Comparison of ENCODE assay signal across 35 cellular contexts in the genomic region with DNA sequence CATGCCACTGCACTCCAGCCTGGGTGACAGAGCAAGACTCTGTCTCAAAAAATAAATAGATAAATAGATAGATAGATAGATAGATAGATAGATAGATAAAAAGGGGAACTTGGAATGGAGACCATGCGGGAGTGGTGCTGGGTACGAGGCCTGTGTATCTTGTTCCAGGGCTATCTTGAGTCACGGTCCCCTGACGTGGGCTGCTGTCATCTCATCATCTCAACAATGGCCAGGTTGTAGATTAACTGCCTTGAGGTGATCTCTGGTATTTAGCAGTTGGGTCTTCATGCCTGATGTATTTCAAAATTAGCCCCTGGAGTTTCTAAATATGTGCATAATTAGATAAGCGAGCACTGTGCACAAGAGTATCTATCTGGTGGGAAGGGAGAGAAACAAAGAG.
DNase-seq lines count a peak whose midpoint lies in the region; ATAC-seq, FAIRE-seq and TF ChIP-seq lines count a peak whose summit lies in the region.
"Had no signal": no experiment of that assay in that cellular context is flagged by ENCODE, and none has a peak within 500 bp of the region (broad histone marks: within the 10 kb centered on the region; RNA-seq: fewer than 3 reads in every experiment).

No MANE protein-coding gene starts in this region.

- no peaks in the 10 kb centered on the region for H3K4me1 ChIP-seq in K562 (replicated peaks in 1 of 2; ENCODE audit: control insufficient read depth in 2 of 2, insufficient read depth in 2 of 2, low read length in 2 of 2)
- no peaks in the 10 kb centered on the region for H3K4me1 ChIP-seq in trophoblast cell (ENCODE audit: control insufficient read depth in 1 of 2, insufficient read depth in 2 of 2, low read length in 2 of 2)
- H3K4me1 ChIP-seq: A549; BE2C; BLaER1; BLaER1 treated with 17β-estradiol and CSF1 and Interleukin-3, amounts not matched to agents 10 nM and 100 nM; Caco-2 had no signal

- H3K9ac ChIP-seq in K562 (ENCODE audit: insufficient read depth in 1 of 2, low read depth in 2 of 2, low read length in 2 of 2) = no peak overlapping the region
- H3K9ac ChIP-seq in trophoblast cell (ENCODE audit: low read length) = no peak overlapping the region
- H3K9ac ChIP-seq: BLaER1; BLaER1 treated with 17β-estradiol and CSF1 and Interleukin-3, amounts not matched to agents 10 nM and 100 nM had no signal

- H2BK12ac ChIP-seq in trophoblast cell (ENCODE audit: low read length) = no peak overlapping the region

- CTCF ChIA-PET in K562 (lab: Yijun Ruan, JAX; ENCODE audit: low intra/inter-chr PET ratio) = no interaction called here

- H3K4ac ChIP-seq in trophoblast cell (ENCODE audit: low read depth, low read length) = no peak overlapping the region

- H3K27me3 ChIP-seq in K562 (ENCODE audit: control insufficient read depth in 2 of 2, insufficient read depth in 2 of 2, low read length in 2 of 2) (no peaks in the 10 kb centered on the region; a peak in 1 of 5 replicates), trophoblast cell (ENCODE audit: insufficient read depth, low read length) (no peaks in the 10 kb centered on the region)
- H3K27me3 ChIP-seq: BE2C; BLaER1; BLaER1 treated with 17β-estradiol and CSF1 and Interleukin-3, amounts not matched to agents 10 nM and 100 nM had no signal

- no peaks in the 10 kb centered on the region for H3K79me1 ChIP-seq in trophoblast cell (ENCODE audit: low read length)

- H3K4me1 Mint-ChIP-seq in type B pancreatic cell (ENCODE audit: unreplicated experiment) = peaks cover 8% of the 10 kb centered on the region
- H3K4me1 Mint-ChIP-seq: B cell; CD14-positive monocyte; CD4-positive, alpha-beta memory T cell; CD4-positive, CD25-positive, alpha-beta regulatory T cell; CD8-positive, alpha-beta memory T cell had no signal

- no peaks in the 10 kb centered on the region for H3K9me1 ChIP-seq in K562 (ENCODE audit: control insufficient read depth, insufficient read depth, low read length)

- H2AK5ac ChIP-seq in trophoblast cell (ENCODE audit: low read length) = no peak overlapping the region

- intact Hi-C loops in K562 (cut with micrococcal nuclease) = no loop called here

- H2BK120ac ChIP-seq in trophoblast cell (ENCODE audit: insufficient read depth, low read length, poor library complexity) = no peak overlapping the region

- H3K9me3 ChIP-seq in K562 (replicated peaks; ENCODE audit: control insufficient read depth, insufficient read depth, low read depth, low read length) = no peaks in the 10 kb centered on the region
- H3K9me3 ChIP-seq in trophoblast cell (ENCODE audit: insufficient read depth, low read depth, low read length) = no peaks in the 10 kb centered on the region
- H3K9me3 ChIP-seq: A549; BE2C; BLaER1; BLaER1 treated with 17β-estradiol and CSF1 and Interleukin-3, amounts not matched to agents 10 nM and 100 nM; Caco-2 had no signal

- ATAC-seq in K562 = no peak
- ATAC-seq: A549; CD8-positive, alpha-beta T cell had no signal

- no peak overlapping the region for H3K23ac ChIP-seq in trophoblast cell (ENCODE audit: low read length)

- H3K27ac ChIP-seq in K562 (ENCODE audit: extremely low read depth, low read depth, low read length) = no peak overlapping the region
- H3K27ac ChIP-seq in trophoblast cell (ENCODE audit: low read depth, low read length) = no peak overlapping the region
- H3K27ac ChIP-seq: 22Rv1; A549; BLaER1; BLaER1 treated with 17β-estradiol and CSF1 and Interleukin-3, amounts not matched to agents 10 nM and 100 nM; C4-2B had no signal

- H3K27me3 Mint-ChIP-seq in type B pancreatic cell = no peaks in the 10 kb centered on the region

- no peak for TF ChIP-seq EP300 in K562 (IDR thresholded peaks at IDR 0.05; ENCODE audit: low read length)

- H4K8ac ChIP-seq in trophoblast cell (ENCODE audit: low read depth, low read length) = no peak overlapping the region

- no peak overlapping the region for H4K12ac ChIP-seq in trophoblast cell (ENCODE audit: low read depth, low read length)

- in situ Hi-C loops in K562 (cut with MboI) = no loop called here
- in situ Hi-C loops in GM13977 (cut with MboI; ENCODE audit: low pct_unique_long_range_greater_than_20kb, low sequenced_read_pairs, unreplicated experiment) = no loop called here

- no peak for TF ChIP-seq POLR2A in K562 (conservative IDR thresholded peaks at IDR 0.05)

- H3K9me3 Mint-ChIP-seq in type B pancreatic cell = no peaks in the 10 kb centered on the region
- H3K9me3 Mint-ChIP-seq: CD4-positive, alpha-beta T cell; CD4-positive, CD25-positive, alpha-beta regulatory T cell; CD8-positive, alpha-beta memory T cell; CD8-positive, alpha-beta T cell had no signal

- no peak overlapping the region for H3K4me3 Mint-ChIP-seq in type B pancreatic cell
- H3K4me3 Mint-ChIP-seq: B cell; CD14-positive monocyte; CD4-positive, alpha-beta memory T cell; CD4-positive, alpha-beta T cell; CD4-positive, CD25-positive, alpha-beta regulatory T cell; CD8-positive, alpha-beta memory T cell; CD8-positive, alpha-beta T cell had no signal

- H4K20me1 ChIP-seq in K562 (replicated peaks; ENCODE audit: control insufficient read depth, insufficient read depth, low read length) = no peaks in the 10 kb centered on the region
- H4K20me1 ChIP-seq: BLaER1; BLaER1 treated with 17β-estradiol and CSF1 and Interleukin-3, amounts not matched to agents 10 nM and 100 nM had no signal

- no peak overlapping the region for H3K18ac ChIP-seq in trophoblast cell (ENCODE audit: low read length)

- H2AFZ ChIP-seq in K562 (ENCODE audit: low read depth, low read length) = no peak overlapping the region
- no peak overlapping the region for H2AFZ ChIP-seq in trophoblast cell (ENCODE audit: insufficient read depth, low read length, poor library complexity)

- POLR2A ChIA-PET in K562 (lab: Yijun Ruan, JAX) = no interaction called here

- TF ChIP-seq CTCF in K562 (IDR thresholded peaks at IDR 0.05 in 2 of 3, conservative IDR thresholded peaks at IDR 0.05 in 1 of 3; ENCODE audit: insufficient read depth in 2 of 3, low read depth in 1 of 3, low read length in 3 of 3) (no peak), type B pancreatic cell (conservative IDR thresholded peaks at IDR 0.05) (no peak), GM13977 (IDR thresholded peaks at IDR 0.05; ENCODE audit: extremely low read depth, insufficient read depth, missing control alignments) (no peak)

- H3K14ac ChIP-seq in trophoblast cell (ENCODE audit: low read length) = no peak overlapping the region

- no peak overlapping the region for H3K27ac Mint-ChIP-seq in type B pancreatic cell
- H3K27ac Mint-ChIP-seq: B cell; CD14-positive monocyte; CD4-positive, alpha-beta memory T cell; CD4-positive, alpha-beta T cell; CD4-positive, CD25-positive, alpha-beta regulatory T cell; CD8-positive, alpha-beta T cell had no signal

- H3K79me2 ChIP-seq in K562 (ENCODE audit: control insufficient read depth, insufficient read depth, low read length) (no peaks in the 10 kb centered on the region), trophoblast cell (ENCODE audit: control insufficient read depth, insufficient read depth, low read length, poor library complexity) (no peaks in the 10 kb centered on the region)

- H3K4me2 ChIP-seq in K562 (ENCODE audit: insufficient read depth, low read length) = no peak overlapping the region
- no peak overlapping the region for H3K4me2 ChIP-seq in trophoblast cell (ENCODE audit: low read length)
- H3K4me2 ChIP-seq: A549; BLaER1; BLaER1 treated with 17β-estradiol and CSF1 and Interleukin-3, amounts not matched to agents 10 nM and 100 nM had no signal

- WGBS in K562 (ENCODE audit: insufficient coverage, low coverage, missing lambda C conversion rate) = 7% methylated on average over 4 of the region's 5 CpGs
- WGBS in trophoblast cell (ENCODE audit: extremely low coverage, insufficient coverage, insufficient read length) = no CpG with 5 or more reads among the region's 5 CpGs

- H3K4me3 ChIP-seq in K562 (no peak overlapping the region), trophoblast cell (ENCODE audit: low read depth, low read length) (no peak overlapping the region)
- H3K4me3 ChIP-seq: A549; BLaER1; BLaER1 treated with 17β-estradiol and CSF1 and Interleukin-3, amounts not matched to agents 10 nM and 100 nM had no signal

- DNase-seq in K562 (ENCODE audit: extremely low read depth in 1 of 4, low spot score in 3 of 4) = no peak
- peak; percentile 71 to 91 for DNase-seq in trophoblast cell
- peak; percentile 20 for DNase-seq in type B pancreatic cell (ENCODE audit: extremely low spot score, unreplicated experiment)
- no peak for DNase-seq in HT-29 (ENCODE audit: low spot score)
- DNase-seq in NCI-H748 (lab: John Stamatoyannopoulos, UW; ENCODE audit: unreplicated experiment) = no peak
- no peak for DNase-seq in GM13977 (ENCODE audit: low spot score)
- DNase-seq: 8988T; ACHN; AML-193; BE2C; C1 segment of cervical spinal cord; Caco-2; Calu3; CD4-positive, alpha-beta memory T cell; CD4-positive, alpha-beta T cell; CD4-positive, CD25-positive, alpha-beta regulatory T cell; CD8-positive, alpha-beta memory T cell; CD8-positive, alpha-beta T cell; COR-L47; DMS 273 treated with DMSO at 0.1 percent for 48 hours; DMS153; DMS53; DMS79; DMS79 treated with DMSO at 0.1 percent for 48 hours; DND-41; EL had no signal

- TF ChIP-seq RAD21 in K562 (CRISPR knock-in tag; conservative IDR thresholded peaks at IDR 0.05 in 1 of 2, IDR thresholded peaks at IDR 0.05 in 1 of 2) = no peak

- no peak overlapping the region for H2BK5ac ChIP-seq in trophoblast cell (ENCODE audit: low read depth, low read length, poor library complexity)

- H3K36me3 Mint-ChIP-seq in type B pancreatic cell = no peaks in the 10 kb centered on the region
- H3K36me3 Mint-ChIP-seq: CD14-positive monocyte; CD4-positive, alpha-beta memory T cell; CD4-positive, CD25-positive, alpha-beta regulatory T cell; CD8-positive, alpha-beta memory T cell; CD8-positive, alpha-beta T cell had no signal

- BruUV-seq in K562 (replicated peaks; lab: Mats Ljungman, UMichigan) = no TSS peak

- no peak for FAIRE-seq in K562 (lab: Jason Lieb, UNC)
- FAIRE-seq: A204.1, D721Med had no signal

- H3K36me3 ChIP-seq in K562 (ENCODE audit: control insufficient read depth, insufficient read depth, low read length) = no peaks in the 10 kb centered on the region
- H3K36me3 ChIP-seq in trophoblast cell (ENCODE audit: control insufficient read depth in 1 of 2, insufficient read depth in 2 of 2, low read length in 2 of 2) = no peaks in the 10 kb centered on the region
- H3K36me3 ChIP-seq: BE2C; BLaER1; BLaER1 treated with 17β-estradiol and CSF1 and Interleukin-3, amounts not matched to agents 10 nM and 100 nM had no signal

- H4K91ac ChIP-seq in trophoblast cell (ENCODE audit: low read depth, low read length) = no peak overlapping the region

TF ChIP-seq in K562, 482 proteins besides CTCF, POLR2A, EP300 and RAD21:
- TF ChIP-seq ZNF197 (CRISPR knock-in tag; IDR thresholded peaks at IDR 0.05; ENCODE audit: low read depth) = no peak
- TF ChIP-seq DACH1 (IDR thresholded peaks at IDR 0.05; ENCODE audit: partially characterized antibody) = peak; percentile 53

Comparison
In these comparisons a context has a peak if more than half of its experiments do, and no peak if none do; other contexts are left out.
1. DNase-seq: peak in trophoblast cell (2 of 2) and type B pancreatic cell (single experiment); none in K562 (0 of 4), HT-29 (single experiment), NCI-H748 (single experiment) and GM13977 (single experiment).